In the genomic region with DNA sequence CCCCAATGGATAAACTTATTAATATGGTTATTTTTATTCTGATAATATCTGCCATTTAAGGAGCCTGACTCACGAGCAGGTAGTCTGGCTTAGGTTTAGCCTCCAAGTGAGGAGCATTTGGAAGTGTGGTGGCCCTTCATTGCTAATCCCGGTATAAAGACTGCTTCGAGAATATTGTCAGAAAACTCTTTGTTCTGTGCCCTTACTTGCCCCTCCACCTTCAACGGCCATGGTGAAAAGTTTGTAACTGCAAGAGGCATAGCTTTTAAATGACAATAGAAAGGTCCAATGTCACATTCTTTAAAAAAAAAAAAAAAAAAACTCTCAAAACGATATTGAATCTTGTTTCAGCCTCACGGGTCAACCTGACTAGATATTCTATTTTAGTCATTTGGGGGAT, we compare ENCODE assay signal across 29 cellular contexts.
"Had no signal": no experiment of that assay in that cellular context is flagged by ENCODE, and none has a peak within 500 bp of the region (broad histone marks: within the 10 kb centered on the region; RNA-seq: fewer than 3 reads in every experiment).

No MANE protein-coding gene starts in this region.

- H3K9me3 ChIP-seq: neutrophil, pancreas, psoas muscle, right lobe of liver, sigmoid colon, suprapubic skin, testis, tibial artery, transverse colon, uterus had no signal

- ATAC-seq: naive thymus-derived CD8-positive, alpha-beta T cell; natural killer cell treated with Interleukin-12 subunit alpha and Interleukin-12 subunit beta and Interleukin-15 and Interleukin-18, amount 100 ng/mL, for 72 hours; pancreas; psoas muscle; right cardiac atrium; right lobe of liver; stimulated activated memory B cell treated with anti-CD40 and anti-IgM and Interleukin-4, amounts not matched to agents 10 μg/mL and 1 μg/mL and 100 μg/mL, for 72 hours; stimulated activated naive CD8-positive, alpha-beta T cell treated with anti-CD3 and anti-CD28 coated beads, Interleukin-15, amount 100 ng/mL, for 72 hours; stimulated activated naive CD8-positive, alpha-beta T cell treated with anti-CD3 and anti-CD28 coated beads, Interleukin-15, Interleukin-2, amounts not matched to agents 100 U/mL and 50 U/mL, for 24 hours; upper lobe of right lung had no signal

- H3K27ac ChIP-seq: neutrophil, pancreas, psoas muscle, right lobe of liver, sigmoid colon, suprapubic skin, testis, tibial artery, transverse colon, upper lobe of right lung, uterus had no signal

- H3K4me3 Mint-ChIP-seq: naive thymus-derived CD8-positive, alpha-beta T cell; natural killer cell treated with Interleukin-12 subunit alpha and Interleukin-12 subunit beta and Interleukin-15 and Interleukin-18, amount 100 ng/mL, for 72 hours; nephron progenitor cell; neural crest cell; stimulated activated memory B cell treated with anti-CD40 and anti-IgM and Interleukin-4, amounts not matched to agents 10 μg/mL and 1 μg/mL and 100 μg/mL, for 72 hours; stimulated activated naive CD8-positive, alpha-beta T cell treated with anti-CD3 and anti-CD28 coated beads, Interleukin-15, amount 100 ng/mL, for 72 hours; type B pancreatic cell had no signal

- DNase-seq: naive thymus-derived CD8-positive, alpha-beta T cell; nephron progenitor cell; nucleus accumbens; pancreas; psoas muscle; right cardiac atrium; right lobe of liver; sigmoid colon; small intestine; stimulated activated CD4-positive, alpha-beta T cell treated with anti-CD3 and anti-CD28 coated beads, Interleukin-1b, Interleukin-23, amount 100 ng/mL, for 48 hours; stimulated activated CD4-positive, alpha-beta T cell treated with anti-CD3 and anti-CD28 coated beads, Interleukin-4, amount 100 ng/mL, for 1 hour; stimulated activated CD4-positive, alpha-beta T cell treated with anti-CD3 and anti-CD28 coated beads, Interleukin-4, amount 100 ng/mL, for 4 hours; stimulated activated CD8-positive, alpha-beta memory T cell treated with anti-CD3 and anti-CD28 coated beads, Interleukin-4, amount 100 ng/mL, for 48 hours; stimulated activated naive CD4-positive, alpha-beta T cell; stimulated activated naive CD8-positive, alpha-beta T cell treated with anti-CD3 and anti-CD28 coated beads, Interleukin-15, amount 100 ng/mL, for 72 hours; stimulated activated naive CD8-positive, alpha-beta T cell treated with anti-CD3 and anti-CD28 coated beads, Interleukin-15, Interleukin-2, amounts not matched to agents 100 U/mL and 50 U/mL, for 24 hours; substantia nigra; testis; tibial artery; transverse colon; upper lobe of right lung; uterus had no signal

- H3K36me3 Mint-ChIP-seq: naive thymus-derived CD8-positive, alpha-beta T cell; natural killer cell treated with Interleukin-12 subunit alpha and Interleukin-12 subunit beta and Interleukin-15 and Interleukin-18, amount 100 ng/mL, for 72 hours; stimulated activated memory B cell treated with anti-CD40 and anti-IgM and Interleukin-4, amounts not matched to agents 10 μg/mL and 1 μg/mL and 100 μg/mL, for 72 hours; type B pancreatic cell had no signal

- H3K27me3 Mint-ChIP-seq: natural killer cell treated with Interleukin-12 subunit alpha and Interleukin-12 subunit beta and Interleukin-15 and Interleukin-18, amount 100 ng/mL, for 72 hours; stimulated activated memory B cell treated with anti-CD40 and anti-IgM and Interleukin-4, amounts not matched to agents 10 μg/mL and 1 μg/mL and 100 μg/mL, for 72 hours; stimulated activated naive CD8-positive, alpha-beta T cell treated with anti-CD3 and anti-CD28 coated beads, Interleukin-15, amount 100 ng/mL, for 72 hours; type B pancreatic cell had no signal

- H3K36me3 ChIP-seq: neutrophil, pancreas, right lobe of liver, sigmoid colon, suprapubic skin, tibial artery, transverse colon, upper lobe of right lung, uterus had no signal

- H3K27me3 ChIP-seq: neutrophil, pancreas, right lobe of liver, sigmoid colon, suprapubic skin, testis, tibial artery, transverse colon, upper lobe of right lung, uterus had no signal

- H3K4me3 ChIP-seq: pancreas, psoas muscle, right lobe of liver, sigmoid colon, suprapubic skin, testis, tibial artery, transverse colon, upper lobe of right lung, uterus had no signal

- H3K27ac Mint-ChIP-seq: naive thymus-derived CD8-positive, alpha-beta T cell; natural killer cell treated with Interleukin-12 subunit alpha and Interleukin-12 subunit beta and Interleukin-15 and Interleukin-18, amount 100 ng/mL, for 72 hours; nephron progenitor cell; progenitor cell of endocrine pancreas; stimulated activated memory B cell treated with anti-CD40 and anti-IgM and Interleukin-4, amounts not matched to agents 10 μg/mL and 1 μg/mL and 100 μg/mL, for 72 hours; stimulated activated naive CD8-positive, alpha-beta T cell treated with anti-CD3 and anti-CD28 coated beads, Interleukin-15, amount 100 ng/mL, for 72 hours; type B pancreatic cell had no signal

- H3K4me1 ChIP-seq: pancreas, psoas muscle, right lobe of liver, sigmoid colon, suprapubic skin, testis, tibial artery, transverse colon, upper lobe of right lung, uterus had no signal

- H3K4me1 Mint-ChIP-seq: naive thymus-derived CD8-positive, alpha-beta T cell; stimulated activated memory B cell treated with anti-CD40 and anti-IgM and Interleukin-4, amounts not matched to agents 10 μg/mL and 1 μg/mL and 100 μg/mL, for 72 hours; stimulated activated naive CD8-positive, alpha-beta T cell treated with anti-CD3 and anti-CD28 coated beads, Interleukin-15, amount 100 ng/mL, for 72 hours had no signal
